ENCODE assay signal across 13 cellular contexts in genomic region chr16:57688987-57689771, GRCh38. TPM values are rescaled to one million over a fixed set of nuclear protein-coding genes. Genes with fewer than 3 reads are reported as not detected.
DNase-seq lines count a peak whose midpoint lies in the region; ATAC-seq and TF ChIP-seq lines count a peak whose summit lies in the region.
"Had no signal": no experiment of that assay in that cellular context is flagged by ENCODE, and none has a peak within 500 bp of the region (broad histone marks: within the 10 kb centered on the region; RNA-seq: fewer than 3 reads in every experiment).

No MANE protein-coding gene starts in this region.

- H3K4me3 ChIP-seq in coronary artery (no peak overlapping the region), sigmoid colon (no peak overlapping the region)

- H3K4me3 Mint-ChIP-seq in T-helper 1 cell treated with Interleukin-12 subunit alpha and Interleukin-12 subunit beta and Interleukin-4 antibody, amounts not matched to agents 30 μg/mL and 1 μg/mL, for 36 hours, result peak overlapping the region; percentile 76

- no peaks in the 10 kb centered on the region for H3K36me3 Mint-ChIP-seq in T-helper 1 cell treated with Interleukin-12 subunit alpha and Interleukin-12 subunit beta and Interleukin-4 antibody, amounts not matched to agents 30 μg/mL and 1 μg/mL, for 36 hours (ENCODE audit: low read depth)

- ATAC-seq in HG03520 (IDR thresholded peaks at IDR 0.05; ENCODE audit: unreplicated experiment), result peak; percentile 9

- H3K27me3 ChIP-seq in sigmoid colon, result peaks cover 0 to 25% (median 0%) of the 10 kb centered on the region in 3 donors

- H3K4me1 Mint-ChIP-seq in T-helper 1 cell treated with Interleukin-12 subunit alpha and Interleukin-12 subunit beta and Interleukin-4 antibody, amounts not matched to agents 30 μg/mL and 1 μg/mL, for 36 hours (ENCODE audit: low read depth), result peaks cover 20% of the 10 kb centered on the region

- no peak for TF ChIP-seq EP300 in sigmoid colon (IDR thresholded peaks at IDR 0.05)

- H3K4me1 ChIP-seq in sigmoid colon, result no peaks in the 10 kb centered on the region

- intact Hi-C loops in sigmoid colon (cut with DNase I), result no loop called here

- no peaks in the 10 kb centered on the region for H3K9me3 ChIP-seq in sigmoid colon

- DNase-seq in T-helper 1 cell (no peak), coronary artery (ENCODE audit: low spot score) (peak; percentile 64), sigmoid colon (peak; percentile 49), inferior parietal cortex (ENCODE audit: extremely low spot score) (no peak), NCI-H128 (lab: John Stamatoyannopoulos, UW; ENCODE audit: unreplicated experiment) (no peak), SIG-M5 (lab: John Stamatoyannopoulos, UW) (no peak)
- DNase-seq: foreskin melanocyte; stimulated activated CD4-positive, alpha-beta T cell treated with anti-CD3 and anti-CD28 coated beads, Interleukin-2, amount 100 ng/mL, for 48 hours had no signal

- H3K27me3 Mint-ChIP-seq in T-helper 1 cell treated with Interleukin-12 subunit alpha and Interleukin-12 subunit beta and Interleukin-4 antibody, amounts not matched to agents 30 μg/mL and 1 μg/mL, for 36 hours (ENCODE audit: low read depth), result peaks cover 6% of the 10 kb centered on the region
- H3K27me3 Mint-ChIP-seq: progenitor cell of endocrine pancreas had no signal

- WGBS in sigmoid colon, 2 donors, result 47 to 57% methylated on average over 15 of the region's 15 CpGs

- peak overlapping the region; percentile 95 for H3K27ac Mint-ChIP-seq in T-helper 1 cell treated with Interleukin-12 subunit alpha and Interleukin-12 subunit beta and Interleukin-4 antibody, amounts not matched to agents 30 μg/mL and 1 μg/mL, for 36 hours
- H3K27ac Mint-ChIP-seq: progenitor cell of endocrine pancreas had no signal

- TF ChIP-seq CTCF in coronary artery (IDR thresholded peaks at IDR 0.05) (no peak), sigmoid colon (IDR thresholded peaks at IDR 0.05) (no peak)

- H3K36me3 ChIP-seq in sigmoid colon, result no peaks in the 10 kb centered on the region

- H3K27ac ChIP-seq in coronary artery, result no peak overlapping the region
- H3K27ac ChIP-seq in sigmoid colon, result no peak overlapping the region

- no peaks in the 10 kb centered on the region for H3K9me3 Mint-ChIP-seq in T-helper 1 cell treated with Interleukin-12 subunit alpha and Interleukin-12 subunit beta and Interleukin-4 antibody, amounts not matched to agents 30 μg/mL and 1 μg/mL, for 36 hours

- no peak for TF ChIP-seq POLR2A in sigmoid colon (IDR thresholded peaks at IDR 0.05)

RNA-seq across cellular contexts. Expression of gene DRC7, which starts 5.4 kb away (rescaled TPM):
- not detected for total RNA-seq in sigmoid colon
- polyA plus RNA-seq in sigmoid colon, result not detected
- total RNA-seq: Daoy, lower leg skin had no signal

RNA-seq across cellular contexts. Expression of gene ADGRG3, which starts 21.1 kb away (rescaled TPM):
- total RNA-seq in sigmoid colon, result 1 to 10 TPM; 3.0 to 6.6 (median 4.9) TPM
- polyA plus RNA-seq in sigmoid colon, result 1 to 10 TPM in 2 of 3 donors, under 1 TPM in 1; 0.69 to 3.6 (median 2.4) TPM
- total RNA-seq: Daoy, progenitor cell of endocrine pancreas had no signal

RNA-seq across cellular contexts. Expression of gene KATNB1, which starts 46.4 kb away (rescaled TPM):
- 10 to 100 TPM in 2 of 4 donors, 1 to 10 TPM in 2; 4.3 to 15.0 (median 10.1) TPM for total RNA-seq in sigmoid colon
- 10 to 100 TPM in 2 of 3 donors, 1 to 10 TPM in 1; 8.6 to 18.6 (median 10.8) TPM for polyA plus RNA-seq in sigmoid colon

Comparison
In these comparisons a context has a peak if more than half of its experiments do, and no peak if none do; other contexts are left out.
1. DNase-seq: peak in coronary artery (single experiment) and sigmoid colon (single experiment); none in T-helper 1 cell (0 of 5), inferior parietal cortex (single experiment), NCI-H128 (single experiment) and SIG-M5 (single experiment).